In the genomic region with DNA sequence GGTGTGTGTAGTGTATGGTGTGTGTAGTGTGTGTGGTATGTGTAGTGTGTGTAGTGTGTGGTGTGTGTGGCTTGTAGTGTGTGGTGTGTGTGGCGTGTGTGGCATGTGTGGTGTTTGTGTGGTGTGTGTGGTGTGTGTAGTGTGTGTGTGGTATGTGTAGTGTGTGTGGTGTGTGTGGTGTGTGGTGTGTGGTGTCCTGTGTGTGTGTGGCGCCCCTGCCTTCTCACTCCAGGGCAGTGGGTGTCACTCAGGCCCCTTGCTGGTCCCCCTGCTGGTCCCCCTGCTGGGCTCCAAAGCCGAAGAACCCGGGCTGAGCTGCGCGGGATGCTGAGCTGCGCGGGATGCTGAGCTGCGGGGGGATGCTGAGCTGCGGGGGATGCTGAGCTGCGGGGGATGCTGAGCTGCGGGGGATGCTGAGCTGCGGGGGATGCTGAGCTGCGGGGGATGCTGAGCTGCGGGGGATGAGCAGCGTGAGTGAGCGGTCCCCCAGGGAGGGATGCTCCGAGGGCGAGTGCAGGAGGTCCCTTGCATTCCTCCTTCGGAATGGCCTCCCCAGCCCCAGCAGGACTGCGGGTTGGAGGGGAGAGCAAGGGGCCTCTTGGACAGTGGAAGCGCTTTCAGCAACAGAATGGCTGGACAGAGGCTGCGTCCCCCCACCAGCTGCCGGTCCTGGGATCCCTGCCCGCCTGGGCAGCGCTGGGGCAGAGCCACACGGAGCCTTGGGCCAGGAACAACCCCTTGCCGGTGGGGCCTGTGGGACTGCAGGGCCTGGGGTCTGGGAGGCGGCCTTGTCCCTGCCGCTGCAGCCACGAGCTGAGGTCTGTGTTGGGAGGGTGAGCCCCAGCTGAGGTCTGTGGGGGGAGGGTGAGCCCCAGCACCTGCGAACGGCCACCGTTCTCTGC, we compare ENCODE assay signal across 10 cellular contexts. TPM values are rescaled to one million over a fixed set of nuclear protein-coding genes. Genes with fewer than 3 reads are reported as not detected.
DNase-seq lines count a peak whose midpoint lies in the region; TF ChIP-seq lines count a peak whose summit lies in the region.
"Had no signal": no experiment of that assay in that cellular context is flagged by ENCODE, and none has a peak within 500 bp of the region (broad histone marks: within the 10 kb centered on the region; RNA-seq: fewer than 3 reads in every experiment).

No MANE protein-coding gene starts in this region.

- peaks cover 20% of the 10 kb centered on the region for H3K27me3 ChIP-seq in mammary epithelial cell (ENCODE audit: insufficient read depth, low read length)

- TF ChIP-seq CTCF in mammary epithelial cell (conservative IDR thresholded peaks at IDR 0.05 in 1 of 2, IDR thresholded peaks at IDR 0.05 in 1 of 2; ENCODE audit: extremely low read depth in 1 of 2, insufficient read depth in 1 of 2, low read depth in 1 of 2, low read length in 2 of 2) (no peak), RWPE1 (conservative IDR thresholded peaks at IDR 0.05; ENCODE audit: low read depth) (no peak)

- no peaks in the 10 kb centered on the region for H3K36me3 ChIP-seq in mammary epithelial cell (ENCODE audit: insufficient read depth, low read length)
- H3K36me3 ChIP-seq: left lung had no signal

- H3K9me3 Mint-ChIP-seq in activated CD4-positive, alpha-beta memory T cell treated with anti-CD3 and anti-CD28 coated beads, Interleukin-2, amount 10 ng/mL, durations not matched to agents 7 days and 5 days = peaks cover 8% of the 10 kb centered on the region

- no peaks in the 10 kb centered on the region for H3K79me2 ChIP-seq in mammary epithelial cell (ENCODE audit: insufficient read depth, low read length)

- BruUV-seq in mammary epithelial cell (replicated peaks; lab: Mats Ljungman, UMichigan) = no TSS peak

- H3K9me3 ChIP-seq in mammary epithelial cell (replicated peaks; ENCODE audit: insufficient read depth, low read length) = no peaks in the 10 kb centered on the region
- H3K9me3 ChIP-seq: left lung had no signal

- POLR2A ChIA-PET in activated CD4-positive, alpha-beta memory T cell treated with anti-CD3 and anti-CD28 coated beads, Interleukin-2, amount 10 ng/mL, durations not matched to agents 7 days and 5 days (lab: Charles Lee) = interaction anchor here (1.1 kb wide), 1 partner anchor 22 kb away, joined by 3 read pairs; no protein-coding TSS in a partner anchor
- POLR2A ChIA-PET in RWPE1 (lab: Yijun Ruan, JAX; ENCODE audit: low non-redundant PET) = no interaction called here

- H3K4me1 ChIP-seq in mammary epithelial cell (ENCODE audit: insufficient read depth, low read length) = no peaks in the 10 kb centered on the region

- no peak overlapping the region for H3K9ac ChIP-seq in mammary epithelial cell (ENCODE audit: insufficient read depth, low read length)

- CTCF ChIA-PET in activated CD4-positive, alpha-beta memory T cell treated with anti-CD3 and anti-CD28 coated beads, Interleukin-2, amount 10 ng/mL, durations not matched to agents 7 days and 5 days (lab: Charles Lee) = interaction anchor here (0.9 to 1.0 kb wide), 2 partner anchors 12 to 164 kb away, joined by 3 read pairs; partner anchors contain the start of gene ING5
- CTCF ChIA-PET in mammary epithelial cell (lab: Charles Lee; ENCODE audit: low non-redundant PET) (no interaction called here), RWPE1 (lab: Yijun Ruan, JAX) (interaction anchor here (0.6 to 0.9 kb wide), 4 partner anchors 11 to 166 kb away, joined by 3 to 5 read pairs (median 4); no protein-coding TSS in a partner anchor)

- peak overlapping the region; percentile 49 for H3K27ac Mint-ChIP-seq in activated CD4-positive, alpha-beta memory T cell treated with anti-CD3 and anti-CD28 coated beads, Interleukin-2, amount 10 ng/mL, durations not matched to agents 7 days and 5 days

- no peak overlapping the region for H3K4me2 ChIP-seq in mammary epithelial cell (ENCODE audit: insufficient read depth, low read depth, low read length)

- 27% methylated on average over 8 of the region's 34 CpGs for WGBS in mammary epithelial cell (ENCODE audit: low coverage, missing lambda C conversion rate)

- H3K27me3 Mint-ChIP-seq in activated CD4-positive, alpha-beta memory T cell treated with anti-CD3 and anti-CD28 coated beads, Interleukin-2, amount 10 ng/mL, durations not matched to agents 7 days and 5 days = peaks cover 25% of the 10 kb centered on the region

- H2AFZ ChIP-seq in mammary epithelial cell (ENCODE audit: low read depth, low read length) = no peak overlapping the region

- peaks cover 25% of the 10 kb centered on the region for H3K36me3 Mint-ChIP-seq in activated CD4-positive, alpha-beta memory T cell treated with anti-CD3 and anti-CD28 coated beads, Interleukin-2, amount 10 ng/mL, durations not matched to agents 7 days and 5 days (ENCODE audit: low read depth)

- no peak overlapping the region for H3K4me3 Mint-ChIP-seq in activated CD4-positive, alpha-beta memory T cell treated with anti-CD3 and anti-CD28 coated beads, Interleukin-2, amount 10 ng/mL, durations not matched to agents 7 days and 5 days

- in situ Hi-C loops in ACHN (cut with HindIII; ENCODE audit: low pct_ligation_motif_present, low pct_unique_long_range_greater_than_20kb, low sequenced_read_pairs) = no loop called here
- in situ Hi-C loops in mammary epithelial cell (cut with MboI; ENCODE audit: low sequenced_read_pairs in 2 of 2) = no loop called here

- H3K4me3 ChIP-seq in mammary epithelial cell (replicated peaks in 1 of 3; ENCODE audit: insufficient read depth in 1 of 3, low read depth in 2 of 3, low read length in 3 of 3) = no peak overlapping the region
- H3K4me3 ChIP-seq: left lung had no signal

- DNase-seq in ACHN (peak; percentile 14), ELF-1 (ENCODE audit: low read depth, low spot score) (peak; percentile 67), iPS-NIHi7 (ENCODE audit: extremely low spot score) (peak; percentile 78), mammary epithelial cell (no peak), T1000 (lab: John Stamatoyannopoulos, UW) (no peak), RWPE1 (ENCODE audit: low spot score) (no peak)
- DNase-seq in activated CD4-positive, alpha-beta memory T cell treated with anti-CD3 and anti-CD28 coated beads, Interleukin-2, amount 10 ng/mL, durations not matched to agents 7 days and 5 days = peak; percentile 43
- no peak for DNase-seq in stimulated activated naive CD4-positive, alpha-beta T cell treated with Interleukin-2 at 50 U/mL for 16 hours (lab: John Stamatoyannopoulos, UW)
- DNase-seq: NCI-H446 had no signal

- intact Hi-C loops in mammary epithelial cell (cut with micrococcal nuclease) = no loop called here

- no peaks in the 10 kb centered on the region for H4K20me1 ChIP-seq in mammary epithelial cell (ENCODE audit: insufficient read depth, low read length)

- dilution Hi-C loops in mammary epithelial cell (cut with HindIII; ENCODE audit: low sequenced_read_pairs) = no loop called here

- peaks cover 77% of the 10 kb centered on the region for H3K4me1 Mint-ChIP-seq in activated CD4-positive, alpha-beta memory T cell treated with anti-CD3 and anti-CD28 coated beads, Interleukin-2, amount 10 ng/mL, durations not matched to agents 7 days and 5 days

- no peak overlapping the region for H3K27ac ChIP-seq in mammary epithelial cell (ENCODE audit: insufficient read depth, low read depth, low read length)
- no peak overlapping the region for H3K27ac ChIP-seq in RWPE1
- H3K27ac ChIP-seq: left lung had no signal

RNA-seq across cellular contexts. Expression of gene RTP5, which starts 3.3 kb away (rescaled TPM):
- under 1 TPM in 1 of 2 experiments, not detected in 1; 0.13 TPM for total RNA-seq in activated CD4-positive, alpha-beta memory T cell treated with anti-CD3 and anti-CD28 coated beads, Interleukin-2, amount 10 ng/mL, durations not matched to agents 7 days and 5 days
- not detected for total RNA-seq in mammary epithelial cell
- polyA plus RNA-seq in mammary epithelial cell = not detected
- polyA minus RNA-seq in mammary epithelial cell = not detected

RNA-seq across cellular contexts. Expression of gene PDCD1, which starts 7.5 kb away (rescaled TPM):
- total RNA-seq in activated CD4-positive, alpha-beta memory T cell treated with anti-CD3 and anti-CD28 coated beads, Interleukin-2, amount 10 ng/mL, durations not matched to agents 7 days and 5 days = 10 to 100 TPM; 17.2 to 17.9 TPM
- total RNA-seq in mammary epithelial cell = not detected
- polyA plus RNA-seq in mammary epithelial cell = not detected
- polyA minus RNA-seq in mammary epithelial cell = not detected

RNA-seq across cellular contexts. Expression of gene NEU4, which starts 57.2 kb away (rescaled TPM):
- total RNA-seq in activated CD4-positive, alpha-beta memory T cell treated with anti-CD3 and anti-CD28 coated beads, Interleukin-2, amount 10 ng/mL, durations not matched to agents 7 days and 5 days = under 1 TPM; 0.38 to 0.43 TPM
- not detected for total RNA-seq in mammary epithelial cell
- polyA plus RNA-seq in mammary epithelial cell = not detected
- not detected for polyA minus RNA-seq in mammary epithelial cell

Comparison
In these comparisons a context has a peak if more than half of its experiments do, and no peak if none do; other contexts are left out.
1. DNase-seq: peak in ACHN (single experiment), ELF-1 (single experiment), activated CD4-positive, alpha-beta memory T cell treated with anti-CD3 and anti-CD28 coated beads, Interleukin-2, amount 10 ng/mL, durations not matched to agents 7 days and 5 days (single experiment) and iPS-NIHi7 (single experiment); none in mammary epithelial cell (single experiment), T1000 (single experiment), stimulated activated naive CD4-positive, alpha-beta T cell treated with Interleukin-2 at 50 U/mL for 16 hours (single experiment) and RWPE1 (single experiment).
2. RNA of gene PDCD1, which starts 7.5 kb away (total RNA-seq): 17.2 to 17.9 TPM in activated CD4-positive, alpha-beta memory T cell treated with anti-CD3 and anti-CD28 coated beads, Interleukin-2, amount 10 ng/mL, durations not matched to agents 7 days and 5 days; not detected in mammary epithelial cell; every median in the first group is over 10 times any median in the second.